ENCODE assay signal across 8 cellular contexts in the genomic region with DNA sequence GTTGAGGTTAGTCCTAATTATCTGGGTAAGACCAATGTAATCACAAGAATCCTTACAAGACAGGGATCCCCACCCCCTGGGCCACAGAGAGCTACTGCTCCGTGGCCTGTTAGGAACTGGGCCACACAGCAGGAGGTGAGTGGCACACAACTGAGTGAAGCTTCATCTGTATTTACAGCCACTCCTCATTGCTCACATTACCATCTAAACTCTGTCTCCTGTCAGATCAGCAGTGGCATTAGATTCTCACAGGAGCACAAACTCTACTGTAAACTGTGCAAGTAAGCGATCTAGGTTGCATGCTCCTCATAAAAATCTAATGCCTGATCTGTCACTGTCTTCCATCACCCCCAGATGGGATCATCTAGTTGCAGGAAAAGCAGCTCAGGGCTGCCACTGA.
"Had no signal": no experiment of that assay in that cellular context is flagged by ENCODE, and none has a peak within 500 bp of the region (broad histone marks: within the 10 kb centered on the region; RNA-seq: fewer than 3 reads in every experiment).

No MANE protein-coding gene starts in this region.

- H3K36me3 ChIP-seq: HAP-1 had no signal

- H3K4me1 ChIP-seq: HAP-1 had no signal

- H2AFZ ChIP-seq: GM23248, GM23338 had no signal

- H3K9me3 ChIP-seq: HAP-1 had no signal

- H3K4me1 Mint-ChIP-seq: GM23338, H9 had no signal

- H3K4me3 ChIP-seq: GM23248, GM23338, HAP-1 had no signal

- H3K27ac Mint-ChIP-seq: GM23338, H9, HFFc6 had no signal

- H3K9ac ChIP-seq: GM23248 had no signal

- H3K4me2 ChIP-seq: GM23338 had no signal

- H3K4me3 Mint-ChIP-seq: GM23338, H9, HFFc6 had no signal

- H3K27ac ChIP-seq: GM23248 had no signal

- DNase-seq: GM23248, GOT3, H7, H9, HCEC 1CT, HFFc6 had no signal
